In the genomic region with DNA sequence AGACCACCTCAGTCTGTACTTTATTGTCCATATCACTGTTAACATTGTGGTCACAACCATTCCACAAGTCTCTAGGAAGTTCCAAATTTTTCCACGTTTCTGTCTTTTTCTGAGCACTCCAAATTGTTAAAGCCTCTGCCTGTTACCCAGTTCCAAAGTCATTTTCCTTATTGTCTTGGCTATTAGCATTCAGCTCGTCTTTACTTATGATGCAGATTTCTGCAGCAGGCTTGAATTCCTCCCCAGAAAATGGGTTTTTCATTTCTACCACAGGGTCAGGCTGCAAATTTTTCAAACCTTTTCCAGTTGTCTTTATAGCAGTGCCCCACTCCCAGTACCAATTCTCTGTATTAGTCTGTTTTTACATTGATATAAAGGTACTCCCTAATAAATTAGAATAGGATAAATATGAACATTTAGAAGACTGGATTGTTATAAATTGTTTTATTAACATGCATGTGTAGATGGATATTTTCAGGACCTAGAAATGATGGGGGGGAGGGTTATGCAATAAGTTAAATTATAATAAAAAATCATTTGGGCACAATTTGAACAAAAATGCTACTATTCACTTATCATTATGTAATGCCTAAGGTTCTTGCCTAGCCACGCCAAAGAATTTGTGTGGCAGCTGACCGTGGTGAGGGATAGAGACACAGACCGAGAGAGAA, we compare ENCODE assay signal across 1 cellular context.
TF ChIP-seq lines count a peak whose summit lies in the region.

No MANE protein-coding gene starts in this region.

TF ChIP-seq in A549, 52 proteins besides CTCF, POLR2A, EP300 and RAD21 (continued from another document):
- TF ChIP-seq, protein P1, sequence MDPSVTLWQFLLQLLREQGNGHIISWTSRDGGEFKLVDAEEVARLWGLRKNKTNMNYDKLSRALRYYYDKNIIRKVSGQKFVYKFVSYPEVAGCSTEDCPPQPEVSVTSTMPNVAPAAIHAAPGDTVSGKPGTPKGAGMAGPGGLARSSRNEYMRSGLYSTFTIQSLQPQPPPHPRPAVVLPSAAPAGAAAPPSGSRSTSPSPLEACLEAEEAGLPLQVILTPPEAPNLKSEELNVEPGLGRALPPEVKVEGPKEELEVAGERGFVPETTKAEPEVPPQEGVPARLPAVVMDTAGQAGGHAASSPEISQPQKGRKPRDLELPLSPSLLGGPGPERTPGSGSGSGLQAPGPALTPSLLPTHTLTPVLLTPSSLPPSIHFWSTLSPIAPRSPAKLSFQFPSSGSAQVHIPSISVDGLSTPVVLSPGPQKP (IDR thresholded peaks at IDR 0.05; ENCODE audit: low read depth, low read length): no peak
- TF ChIP-seq JUN (IDR thresholded peaks at IDR 0.05): no peak
- no peak for TF ChIP-seq ZNF302 (CRISPR knock-in tag; IDR thresholded peaks at IDR 0.05)
- TF ChIP-seq TFCP2L1 (CRISPR knock-in tag; IDR thresholded peaks at IDR 0.05): no peak
- no peak for TF ChIP-seq MAFK (IDR thresholded peaks at IDR 0.05; ENCODE audit: partially characterized antibody)
- TF ChIP-seq EHF (CRISPR knock-in tag; IDR thresholded peaks at IDR 0.05): no peak
- TF ChIP-seq RARB (CRISPR knock-in tag; IDR thresholded peaks at IDR 0.05): no peak
- TF ChIP-seq SREBF2 (IDR thresholded peaks at IDR 0.05): no peak
- no peak for TF ChIP-seq FOXS1 (CRISPR knock-in tag; IDR thresholded peaks at IDR 0.05)
- TF ChIP-seq HDAC2 (IDR thresholded peaks at IDR 0.05): no peak
- TF ChIP-seq NFE2L2 (conservative IDR thresholded peaks at IDR 0.05; ENCODE audit: low read length): no peak
- no peak for TF ChIP-seq ZFP36 (IDR thresholded peaks at IDR 0.05; ENCODE audit: borderline replicate concordance, partially characterized antibody)
- no peak for TF ChIP-seq ZC3H11A (IDR thresholded peaks at IDR 0.05)
- no peak for TF ChIP-seq HOXA7 (CRISPR knock-in tag; IDR thresholded peaks at IDR 0.05)
- no peak for TF ChIP-seq HEYL (CRISPR knock-in tag; IDR thresholded peaks at IDR 0.05)
TF ChIP-seq in A549: peak in this region for 0.
